In the genomic region with DNA sequence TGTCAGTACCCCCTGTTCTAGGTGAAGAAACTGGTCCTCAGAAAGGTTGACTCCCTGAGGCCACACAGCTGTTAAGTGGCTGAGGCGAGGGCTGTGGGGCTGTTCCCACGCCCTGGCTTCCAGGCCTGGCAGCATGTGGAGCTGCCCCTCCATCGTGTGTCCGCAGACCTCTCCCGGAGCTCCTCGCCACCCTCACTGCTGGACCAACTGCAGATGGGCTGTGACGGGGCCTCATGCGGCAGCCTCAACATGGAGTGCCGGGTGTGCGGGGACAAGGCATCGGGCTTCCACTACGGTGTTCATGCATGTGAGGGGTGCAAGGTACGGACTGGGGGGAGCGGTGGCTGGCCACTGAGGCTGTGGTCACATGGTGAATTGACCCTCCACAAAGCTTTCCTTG, we compare ENCODE assay signal across 2 cellular contexts.
TF ChIP-seq lines count a peak whose summit lies in the region.

No MANE protein-coding gene starts in this region.

TF ChIP-seq in IMR-90, 13 proteins besides CTCF, POLR2A, EP300 and RAD21:
- no peak for TF ChIP-seq MAZ (IDR thresholded peaks at IDR 0.05; ENCODE audit: borderline replicate concordance, low read depth, low read length)
- no peak for TF ChIP-seq RFX5 (IDR thresholded peaks at IDR 0.05; ENCODE audit: low read depth, low read length)
- TF ChIP-seq BHLHE40 (IDR thresholded peaks at IDR 0.05; ENCODE audit: low read depth, low read length), result no peak
- no peak for TF ChIP-seq CEBPB (IDR thresholded peaks at IDR 0.05; ENCODE audit: low read depth, low read length)
- TF ChIP-seq, protein P1, sequence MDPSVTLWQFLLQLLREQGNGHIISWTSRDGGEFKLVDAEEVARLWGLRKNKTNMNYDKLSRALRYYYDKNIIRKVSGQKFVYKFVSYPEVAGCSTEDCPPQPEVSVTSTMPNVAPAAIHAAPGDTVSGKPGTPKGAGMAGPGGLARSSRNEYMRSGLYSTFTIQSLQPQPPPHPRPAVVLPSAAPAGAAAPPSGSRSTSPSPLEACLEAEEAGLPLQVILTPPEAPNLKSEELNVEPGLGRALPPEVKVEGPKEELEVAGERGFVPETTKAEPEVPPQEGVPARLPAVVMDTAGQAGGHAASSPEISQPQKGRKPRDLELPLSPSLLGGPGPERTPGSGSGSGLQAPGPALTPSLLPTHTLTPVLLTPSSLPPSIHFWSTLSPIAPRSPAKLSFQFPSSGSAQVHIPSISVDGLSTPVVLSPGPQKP (IDR thresholded peaks at IDR 0.05; ENCODE audit: borderline replicate concordance, low read depth, low read length), result no peak
- TF ChIP-seq CHD1 (IDR thresholded peaks at IDR 0.05; ENCODE audit: low read depth, low read length), result no peak
- TF ChIP-seq NFE2L2 (IDR thresholded peaks at IDR 0.05; ENCODE audit: low read depth, low read length), result no peak
- no peak for TF ChIP-seq SMC3 (IDR thresholded peaks at IDR 0.05; ENCODE audit: low read depth, low read length)
- no peak for TF ChIP-seq MAFK (IDR thresholded peaks at IDR 0.05; ENCODE audit: low read depth, low read length)
- no peak for TF ChIP-seq FOS (IDR thresholded peaks at IDR 0.05; ENCODE audit: low read depth, low read length)
- TF ChIP-seq MXI1 (IDR thresholded peaks at IDR 0.05; ENCODE audit: borderline replicate concordance, low read depth, low read length), result no peak
- TF ChIP-seq RCOR1 (IDR thresholded peaks at IDR 0.05; ENCODE audit: insufficient replicate concordance, low read length), result no peak
- TF ChIP-seq, protein P2, sequence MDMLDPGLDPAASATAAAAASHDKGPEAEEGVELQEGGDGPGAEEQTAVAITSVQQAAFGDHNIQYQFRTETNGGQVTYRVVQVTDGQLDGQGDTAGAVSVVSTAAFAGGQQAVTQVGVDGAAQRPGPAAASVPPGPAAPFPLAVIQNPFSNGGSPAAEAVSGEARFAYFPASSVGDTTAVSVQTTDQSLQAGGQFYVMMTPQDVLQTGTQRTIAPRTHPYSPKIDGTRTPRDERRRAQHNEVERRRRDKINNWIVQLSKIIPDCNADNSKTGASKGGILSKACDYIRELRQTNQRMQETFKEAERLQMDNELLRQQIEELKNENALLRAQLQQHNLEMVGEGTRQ (IDR thresholded peaks at IDR 0.05; ENCODE audit: low read depth, low read length), result no peak

TF ChIP-seq in H1, 55 proteins besides CTCF, POLR2A, EP300 and RAD21:
- TF ChIP-seq KDM1A (IDR thresholded peaks at IDR 0.05; ENCODE audit: borderline replicate concordance, low read length), result no peak
- TF ChIP-seq JUND (IDR thresholded peaks at IDR 0.05; ENCODE audit: low read length), result no peak
- TF ChIP-seq SP4 (IDR thresholded peaks at IDR 0.05; ENCODE audit: low read length), result no peak
- no peak for TF ChIP-seq CEBPB (IDR thresholded peaks at IDR 0.05; ENCODE audit: low read depth, low read length)
